In the genomic region with DNA sequence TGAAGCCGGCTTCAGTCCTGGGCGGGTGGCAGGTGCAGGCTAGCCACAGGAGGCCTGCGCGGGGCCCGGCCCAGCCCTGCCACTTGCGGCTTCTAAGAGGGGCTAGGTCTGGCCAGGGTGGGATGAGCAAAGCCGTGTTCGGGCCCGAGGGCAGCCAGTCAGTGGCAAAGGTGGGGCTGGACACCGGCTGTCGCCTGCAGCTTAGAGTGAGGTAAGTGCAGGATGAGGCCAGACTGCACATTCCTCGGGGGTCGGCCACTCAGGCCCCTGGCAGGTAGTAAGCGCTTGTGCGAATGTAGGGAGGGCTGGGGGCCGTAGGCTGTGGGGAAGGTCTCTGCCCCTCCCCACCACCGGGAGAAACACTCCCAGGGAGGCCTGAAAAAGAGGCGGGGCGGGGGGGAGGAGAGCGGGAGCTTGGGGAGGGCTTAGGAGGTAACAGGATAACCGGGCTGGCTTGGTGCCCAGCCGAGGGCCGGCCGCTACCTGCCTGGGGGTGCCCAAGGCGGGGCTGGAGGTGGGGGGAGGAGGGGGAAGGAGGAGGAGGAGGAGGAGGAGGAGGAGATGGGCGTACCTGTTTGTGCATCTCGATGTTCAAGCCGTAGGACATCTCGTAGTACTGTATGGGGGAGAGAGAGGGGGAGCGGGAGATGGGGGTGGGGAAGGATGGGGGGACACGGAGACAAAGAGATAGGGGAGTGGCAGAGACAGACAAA, we compare ENCODE assay signal across 8 cellular contexts. TPM values are rescaled to one million over a fixed set of nuclear protein-coding genes. Genes with fewer than 3 reads are reported as not detected.
A peak's percentile ranks its signal among the peaks of the same experiment; 100 is the strongest.
DNase-seq lines count a peak whose midpoint lies in the region; ATAC-seq and TF ChIP-seq lines count a peak whose summit lies in the region.

No MANE protein-coding gene starts in this region.

- H3K27me3 Mint-ChIP-seq in CD4-positive, alpha-beta T cell, result no peaks in the 10 kb centered on the region
- no peaks in the 10 kb centered on the region for H3K27me3 Mint-ChIP-seq in T-helper 2 cell treated with Interferon-gamma antibody and Interleukin-4, amounts not matched to agents 5 μg/mL and 100 μg/mL, for 36 hours (ENCODE audit: low read depth)
- H3K27me3 Mint-ChIP-seq in activated CD8-positive, alpha-beta memory T cell treated with anti-CD3 and anti-CD28 coated beads, Interleukin-2, amount 10 ng/mL, durations not matched to agents 7 days and 5 days, result no peaks in the 10 kb centered on the region

- H3K36me3 ChIP-seq in muscle layer of colon (ENCODE audit: insufficient read depth, low read length), result peaks cover 56% of the 10 kb centered on the region
- peaks cover 41 to 54% of the 10 kb centered on the region in 2 experiments for H3K36me3 ChIP-seq in SK-N-SH (replicated peaks in 1 of 2; ENCODE audit: control insufficient read depth in 1 of 2, insufficient read depth in 2 of 2, low read length in 1 of 2)

- H3K4me1 ChIP-seq in muscle layer of colon (ENCODE audit: insufficient read depth, low read length) (peaks cover 53% of the 10 kb centered on the region), SK-N-SH (ENCODE audit: control insufficient read depth in 1 of 2, insufficient read depth in 2 of 2, low read depth in 1 of 2, low read length in 1 of 2) (peaks cover 0 to under 1% of the 10 kb centered on the region in 2 experiments; a peak in 1 of 4 replicates)

- H3K4me1 Mint-ChIP-seq in CD4-positive, alpha-beta T cell (ENCODE audit: low read depth), result peaks cover 64% of the 10 kb centered on the region
- peaks cover 23% of the 10 kb centered on the region for H3K4me1 Mint-ChIP-seq in T-helper 2 cell treated with Interferon-gamma antibody and Interleukin-4, amounts not matched to agents 5 μg/mL and 100 μg/mL, for 36 hours (ENCODE audit: low read depth)
- H3K4me1 Mint-ChIP-seq in activated CD8-positive, alpha-beta memory T cell treated with anti-CD3 and anti-CD28 coated beads, Interleukin-2, amount 10 ng/mL, durations not matched to agents 7 days and 5 days, result peaks cover 24% of the 10 kb centered on the region

- H3K4me3 ChIP-seq in muscle layer of colon (ENCODE audit: low read depth in 1 of 2, low read length in 2 of 2) (no peak overlapping the region), SK-N-SH (ENCODE audit: low read depth in 2 of 2, low read length in 1 of 2) (no peak overlapping the region)

- H3K4me2 ChIP-seq in SK-N-SH, result no peak overlapping the region

- no peak for DNase-seq in CD4-positive, alpha-beta T cell
- DNase-seq in NCI-H187 (lab: John Stamatoyannopoulos, UW) (peak; percentile 95 to 97), T47D (ENCODE audit: low read depth in 1 of 2, low spot score in 1 of 2) (peak; percentile 78 to 94), SK-N-SH (no peak), SKM-1 (lab: John Stamatoyannopoulos, UW; ENCODE audit: unreplicated experiment) (no peak)
- DNase-seq in T-helper 2 cell treated with Interferon-gamma antibody and Interleukin-4, amounts not matched to agents 5 μg/mL and 100 μg/mL, for 36 hours (ENCODE audit: low spot score), result no peak
- no peak for DNase-seq in activated CD8-positive, alpha-beta memory T cell treated with anti-CD3 and anti-CD28 coated beads, Interleukin-2, amount 10 ng/mL, durations not matched to agents 7 days and 5 days

- TF ChIP-seq RAD21 in SK-N-SH (IDR thresholded peaks at IDR 0.05; ENCODE audit: low read length), result no peak

- CTCF ChIA-PET in CD4-positive, alpha-beta T cell (lab: Charles Lee), result no interaction called here
- CTCF ChIA-PET in SK-N-SH (lab: Yijun Ruan, JAX), result interaction anchor here (1.6 to 1.8 kb wide), 2 partner anchors 20 to 94 kb away, joined by 4 to 5 read pairs; no protein-coding TSS in a partner anchor
- CTCF ChIA-PET in activated CD8-positive, alpha-beta memory T cell treated with anti-CD3 and anti-CD28 coated beads, Interleukin-2, amount 10 ng/mL, durations not matched to agents 7 days and 5 days (lab: Charles Lee), result interaction anchor here (0.7 kb wide), 1 partner anchor 48 kb away, joined by 3 read pairs; no protein-coding TSS in a partner anchor

- no peak for TF ChIP-seq EP300 in SK-N-SH (IDR thresholded peaks at IDR 0.05; ENCODE audit: borderline replicate concordance in 1 of 2, low read depth in 1 of 2, low read length in 1 of 2)

- in situ Hi-C loops in T47D (cut with HindIII; ENCODE audit: low pct_unique_long_range_greater_than_20kb, low sequenced_read_pairs), result no loop called here

- POLR2A ChIA-PET in CD4-positive, alpha-beta T cell (lab: Charles Lee), result interaction anchor here (7.9 to 8.5 kb wide), 2 partner anchors 11 to 19 kb away, joined by 80 to 225 read pairs; no protein-coding TSS in a partner anchor
- POLR2A ChIA-PET in SK-N-SH (lab: Yijun Ruan, JAX), result no interaction called here

- no peak overlapping the region for H3K4me3 Mint-ChIP-seq in CD4-positive, alpha-beta T cell
- H3K4me3 Mint-ChIP-seq in T-helper 2 cell treated with Interferon-gamma antibody and Interleukin-4, amounts not matched to agents 5 μg/mL and 100 μg/mL, for 36 hours, result no peak overlapping the region
- no peak overlapping the region for H3K4me3 Mint-ChIP-seq in activated CD8-positive, alpha-beta memory T cell treated with anti-CD3 and anti-CD28 coated beads, Interleukin-2, amount 10 ng/mL, durations not matched to agents 7 days and 5 days

- H4K20me1 ChIP-seq in SK-N-SH (ENCODE audit: insufficient read depth), result peaks cover 17% of the 10 kb centered on the region

- peaks cover 79% of the 10 kb centered on the region for H3K36me3 Mint-ChIP-seq in CD4-positive, alpha-beta T cell (ENCODE audit: low read depth)
- H3K36me3 Mint-ChIP-seq in T-helper 2 cell treated with Interferon-gamma antibody and Interleukin-4, amounts not matched to agents 5 μg/mL and 100 μg/mL, for 36 hours (ENCODE audit: low read depth), result peaks cover 54% of the 10 kb centered on the region
- peaks cover 37% of the 10 kb centered on the region for H3K36me3 Mint-ChIP-seq in activated CD8-positive, alpha-beta memory T cell treated with anti-CD3 and anti-CD28 coated beads, Interleukin-2, amount 10 ng/mL, durations not matched to agents 7 days and 5 days

- H3K27ac Mint-ChIP-seq in CD4-positive, alpha-beta T cell, result no peak overlapping the region
- no peak overlapping the region for H3K27ac Mint-ChIP-seq in T-helper 2 cell treated with Interferon-gamma antibody and Interleukin-4, amounts not matched to agents 5 μg/mL and 100 μg/mL, for 36 hours
- no peak overlapping the region for H3K27ac Mint-ChIP-seq in activated CD8-positive, alpha-beta memory T cell treated with anti-CD3 and anti-CD28 coated beads, Interleukin-2, amount 10 ng/mL, durations not matched to agents 7 days and 5 days

- H3K9me3 ChIP-seq in CD4-positive, alpha-beta T cell (ENCODE audit: control insufficient read depth, low read length), result no peaks in the 10 kb centered on the region
- H3K9me3 ChIP-seq in muscle layer of colon (ENCODE audit: low read length) (no peaks in the 10 kb centered on the region), SK-N-SH (no peaks in the 10 kb centered on the region)

- H3K27me3 ChIP-seq in CD4-positive, alpha-beta T cell (ENCODE audit: control insufficient read depth, insufficient read depth, low read length), result no peaks in the 10 kb centered on the region
- H3K27me3 ChIP-seq in muscle layer of colon (ENCODE audit: control insufficient read depth in 1 of 2, insufficient read depth in 2 of 2, low read length in 2 of 2) (no peaks in the 10 kb centered on the region), SK-N-SH (ENCODE audit: insufficient read depth) (no peaks in the 10 kb centered on the region)

- H2AFZ ChIP-seq in SK-N-SH (ENCODE audit: low read depth), result no peak overlapping the region

- TF ChIP-seq CTCF in CD4-positive, alpha-beta T cell (IDR thresholded peaks at IDR 0.05), result no peak
- TF ChIP-seq CTCF in SK-N-SH (IDR thresholded peaks at IDR 0.05), result no peak

- no peaks in the 10 kb centered on the region for H3K9me2 ChIP-seq in SK-N-SH

- intact Hi-C loops in CD4-positive, alpha-beta T cell (cut with DNase I, micrococcal nuclease), result loop anchor here (5.0 to 10.0 kb wide), 2 partner anchors 126 to 449 kb away; partner anchors contain the start of genes DOHH (in 1 of the 2) and FZR1 (in 1 of the 2)

- peak overlapping the region; percentile 38 for H3K27ac ChIP-seq in CD4-positive, alpha-beta T cell (ENCODE audit: low read depth, low read length)
- H3K27ac ChIP-seq in muscle layer of colon (ENCODE audit: low read depth, low read length) (peak overlapping the region; percentile 8), SK-N-SH (ENCODE audit: low read depth in 2 of 2, low read length in 1 of 2) (no peak overlapping the region)

- no peak overlapping the region for H3K9ac ChIP-seq in muscle layer of colon (ENCODE audit: low read length)
- H3K9ac ChIP-seq in SK-N-SH, result no peak overlapping the region

- no peak for ATAC-seq in CD4-positive, alpha-beta T cell (ENCODE audit: poor library complexity)
- no peak for ATAC-seq in activated CD8-positive, alpha-beta memory T cell treated with anti-CD3 and anti-CD28 coated beads, Interleukin-2, amount 10 ng/mL, durations not matched to agents 7 days and 5 days

- WGBS in SK-N-SH (ENCODE audit: low lambda C conversion rate), result 71% methylated on average over 20 of the region's 31 CpGs

- peaks cover 20% of the 10 kb centered on the region for H3F3A ChIP-seq in SK-N-SH (replicated peaks; ENCODE audit: insufficient read depth)

- H3K9me3 Mint-ChIP-seq in CD4-positive, alpha-beta T cell, result no peaks in the 10 kb centered on the region
- H3K9me3 Mint-ChIP-seq in T-helper 2 cell treated with Interferon-gamma antibody and Interleukin-4, amounts not matched to agents 5 μg/mL and 100 μg/mL, for 36 hours, result no peaks in the 10 kb centered on the region
- H3K9me3 Mint-ChIP-seq in activated CD8-positive, alpha-beta memory T cell treated with anti-CD3 and anti-CD28 coated beads, Interleukin-2, amount 10 ng/mL, durations not matched to agents 7 days and 5 days (ENCODE audit: low read depth), result no peaks in the 10 kb centered on the region

- peaks cover 35% of the 10 kb centered on the region for H3K79me2 ChIP-seq in SK-N-SH (ENCODE audit: insufficient read depth)

RNA-seq across cellular contexts. Expression of gene TLE5, which starts 6.4 kb away (rescaled TPM):
- total RNA-seq in CD4-positive, alpha-beta T cell, result 100 to 1,000 TPM; 722 to 793 TPM
- polyA plus RNA-seq in SK-N-SH (2012; rRNA removed), result 479 and 519 TPM in 2 replicates
- 268 and 361 TPM in 2 replicates for polyA plus RNA-seq in SK-N-SH (2012; cell fraction: cytosol; rRNA removed)
- 542 and 572 TPM in 2 replicates for polyA plus RNA-seq in SK-N-SH (2012; cell fraction: nucleus; rRNA removed)
- total RNA-seq in activated CD8-positive, alpha-beta memory T cell treated with anti-CD3 and anti-CD28 coated beads, Interleukin-2, amount 10 ng/mL, durations not matched to agents 7 days and 5 days, result 100 to 1,000 TPM; 508 to 583 TPM

RNA-seq across cellular contexts. Expression of gene TLE2, which starts 26.8 kb away (rescaled TPM):
- 10 to 100 TPM; 23.9 to 25.0 TPM for total RNA-seq in CD4-positive, alpha-beta T cell
- polyA plus RNA-seq in SK-N-SH (2012; rRNA removed), result 1.7 and 2.3 TPM in 2 replicates
- polyA plus RNA-seq in SK-N-SH (2012; cell fraction: cytosol; rRNA removed), result 0.97 and 1.9 TPM in 2 replicates
- 10.0 and 17.5 TPM in 2 replicates for polyA plus RNA-seq in SK-N-SH (2012; cell fraction: nucleus; rRNA removed)
- 1 to 10 TPM in 1 of 2 experiments, under 1 TPM in 1; 0.47 to 1.0 TPM for total RNA-seq in activated CD8-positive, alpha-beta memory T cell treated with anti-CD3 and anti-CD28 coated beads, Interleukin-2, amount 10 ng/mL, durations not matched to agents 7 days and 5 days

RNA-seq across cellular contexts. Expression of gene GNA11, which starts 38.3 kb away (rescaled TPM):
- 1 to 10 TPM; 2.6 to 3.4 TPM for total RNA-seq in CD4-positive, alpha-beta T cell
- 14.6 and 32.4 TPM in 2 replicates for polyA plus RNA-seq in SK-N-SH (2012; rRNA removed)
- 14.6 and 27.8 TPM in 2 replicates for polyA plus RNA-seq in SK-N-SH (2012; cell fraction: cytosol; rRNA removed)
- polyA plus RNA-seq in SK-N-SH (2012; cell fraction: nucleus; rRNA removed), result 33.0 and 35.6 TPM in 2 replicates
- total RNA-seq in activated CD8-positive, alpha-beta memory T cell treated with anti-CD3 and anti-CD28 coated beads, Interleukin-2, amount 10 ng/mL, durations not matched to agents 7 days and 5 days, result 1 to 10 TPM in 1 of 2 experiments, under 1 TPM in 1; 0.50 to 1.2 TPM

Comparison
In these comparisons a context has a peak if more than half of its experiments do, and no peak if none do; other contexts are left out.
1. DNase-seq: peak in NCI-H187 (2 of 2) and T47D (2 of 2); none in CD4-positive, alpha-beta T cell (0 of 10), T-helper 2 cell treated with Interferon-gamma antibody and Interleukin-4, amounts not matched to agents 5 μg/mL and 100 μg/mL, for 36 hours (single experiment), SK-N-SH (single experiment), activated CD8-positive, alpha-beta memory T cell treated with anti-CD3 and anti-CD28 coated beads, Interleukin-2, amount 10 ng/mL, durations not matched to agents 7 days and 5 days (single experiment) and SKM-1 (single experiment).
2. H3K27ac ChIP-seq: peak in CD4-positive, alpha-beta T cell (single experiment) and muscle layer of colon (single experiment); none in SK-N-SH (0 of 2).
3. RNA of gene TLE2, which starts 26.8 kb away (total RNA-seq): 23.9 to 25.0 TPM in CD4-positive, alpha-beta T cell; 0.47 to 1.0 TPM in activated CD8-positive, alpha-beta memory T cell treated with anti-CD3 and anti-CD28 coated beads, Interleukin-2, amount 10 ng/mL, durations not matched to agents 7 days and 5 days; every median in the first group is over 10 times any median in the second.